ENCODE assay signal across 10 cellular contexts in the genomic region with DNA sequence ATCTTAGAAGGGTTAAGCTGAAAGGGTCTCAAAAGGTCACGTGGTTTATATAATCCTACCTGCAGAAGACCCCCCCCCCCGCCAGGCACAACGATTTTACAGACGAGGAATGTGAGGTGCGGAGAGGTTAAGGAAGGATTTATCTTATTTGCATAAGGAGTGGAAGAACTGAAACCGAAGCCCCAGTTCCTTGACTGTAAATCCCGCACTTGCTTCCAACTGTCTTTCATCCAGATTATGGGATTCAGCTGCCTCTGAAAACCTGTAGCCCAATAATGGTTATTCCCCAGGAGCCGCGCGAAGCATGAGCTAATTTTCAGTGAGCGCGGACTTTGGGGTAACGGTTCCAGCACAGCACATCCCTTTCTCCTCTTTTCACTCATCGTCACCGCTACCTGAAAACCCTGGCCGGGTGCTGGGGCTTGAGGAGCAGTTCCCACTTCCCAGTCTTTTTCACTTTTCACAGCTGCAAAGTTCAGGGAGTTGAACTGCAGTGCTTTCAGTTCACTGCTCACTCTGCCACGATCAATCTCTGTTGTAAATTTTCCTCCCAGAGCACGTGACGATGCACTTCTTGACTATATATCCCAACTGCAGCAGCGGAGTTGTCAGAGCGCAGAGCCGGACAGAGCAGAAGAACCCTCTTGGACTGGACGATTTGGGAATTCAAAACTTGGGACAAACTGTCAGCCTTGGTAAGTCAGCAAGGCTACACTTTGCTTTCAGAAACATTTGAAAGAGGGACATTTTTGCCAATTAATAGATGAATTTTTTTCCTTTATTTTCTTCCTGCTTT. TPM values are rescaled to one million over a fixed set of nuclear protein-coding genes. Genes with fewer than 3 reads are reported as not detected.
DNase-seq lines count a peak whose midpoint lies in the region; ATAC-seq, FAIRE-seq and TF ChIP-seq lines count a peak whose summit lies in the region.
"Had no signal": no experiment of that assay in that cellular context is flagged by ENCODE, and none has a peak within 500 bp of the region (broad histone marks: within the 10 kb centered on the region; RNA-seq: fewer than 3 reads in every experiment).

A gene with protein sequence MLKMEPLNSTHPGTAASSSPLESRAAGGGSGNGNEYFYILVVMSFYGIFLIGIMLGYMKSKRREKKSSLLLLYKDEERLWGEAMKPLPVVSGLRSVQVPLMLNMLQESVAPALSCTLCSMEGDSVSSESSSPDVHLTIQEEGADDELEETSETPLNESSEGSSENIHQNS (plus strand): TSS at position 611 of the 796 bp plus-strand sequence. CDS start 641 bp downstream, outside the sequence.

- H3K36me3 ChIP-seq in GM23338 (ENCODE audit: insufficient read depth): no peaks in the 10 kb centered on the region
- no peaks in the 10 kb centered on the region for H3K36me3 ChIP-seq in bronchial epithelial cell (ENCODE audit: control insufficient read depth, insufficient read depth, low read length)
- no peaks in the 10 kb centered on the region for H3K36me3 ChIP-seq in left lung
- H3K36me3 ChIP-seq in stomach: no peaks in the 10 kb centered on the region
- no peaks in the 10 kb centered on the region for H3K36me3 ChIP-seq in SJCRH30

- DNase-seq in GM23338 (ENCODE audit: low spot score) (peak; percentile 27), bronchial epithelial cell (ENCODE audit: low read depth) (no peak), left lung (peak in 1 of 2 donors; percentile 47), stomach (peak; percentile 56), SJCRH30 (no peak), T1000 (lab: John Stamatoyannopoulos, UW) (no peak)
- DNase-seq in activated T-helper 1 cell treated with anti-CD3 and anti-CD28 coated beads, Interleukin-12 subunit alpha, Interleukin-12 subunit beta, Interleukin-2, Interleukin-4 antibody, amounts not matched to agents 30 ng/mL and 10 ng/mL and 1 ng/mL, durations not matched to agents 14 hours and 24 hours and 36 hours (ENCODE audit: low spot score): no peak
- DNase-seq: activated gamma-delta T cell had no signal

- ATAC-seq in GM23338 (peak; percentile 50), left lung (peak; percentile 48), HG02571 (IDR thresholded peaks at IDR 0.05; ENCODE audit: unreplicated experiment) (no peak)
- ATAC-seq: natural killer cell treated with Interleukin-12 subunit alpha and Interleukin-12 subunit beta and Interleukin-15 and Interleukin-18, amount 100 ng/mL, for 72 hours had no signal

- H3K27ac Mint-ChIP-seq in GM23338: no peak within 1 kb of the TSS; the same call in 1 of the 2 replicates
- no peak within 1 kb of the TSS for H3K27ac Mint-ChIP-seq in activated T-helper 1 cell treated with anti-CD3 and anti-CD28 coated beads, Interleukin-12 subunit alpha, Interleukin-12 subunit beta, Interleukin-2, Interleukin-4 antibody, amounts not matched to agents 30 ng/mL and 10 ng/mL and 1 ng/mL, durations not matched to agents 14 hours and 24 hours and 36 hours
- H3K27ac Mint-ChIP-seq: natural killer cell treated with Interleukin-12 subunit alpha and Interleukin-12 subunit beta and Interleukin-15 and Interleukin-18, amount 100 ng/mL, for 72 hours had no signal

- H3K79me2 ChIP-seq in GM23338 (replicated peaks; ENCODE audit: insufficient read depth): no peaks in the 10 kb centered on the region

- H3K4me1 ChIP-seq in GM23338 (ENCODE audit: insufficient read depth): peaks cover 12% of the 10 kb centered on the region
- peaks cover 0 to 21% of the 10 kb centered on the region in 2 donors for H3K4me1 ChIP-seq in left lung
- peaks cover 0 to 71% (median 53%) of the 10 kb centered on the region in 4 donors for H3K4me1 ChIP-seq in stomach
- no peaks in the 10 kb centered on the region for H3K4me1 ChIP-seq in SJCRH30

- peak within 1 kb of the TSS; percentile 89 for H2AFZ ChIP-seq in GM23338

- no peaks in the 10 kb centered on the region for H3K9me2 ChIP-seq in GM23338 (ENCODE audit: insufficient read depth)

- H3K9me3 Mint-ChIP-seq in GM23338: no peaks in the 10 kb centered on the region; the same call in 2 of the 3 replicates
- no peaks in the 10 kb centered on the region for H3K9me3 Mint-ChIP-seq in activated T-helper 1 cell treated with anti-CD3 and anti-CD28 coated beads, Interleukin-12 subunit alpha, Interleukin-12 subunit beta, Interleukin-2, Interleukin-4 antibody, amounts not matched to agents 30 ng/mL and 10 ng/mL and 1 ng/mL, durations not matched to agents 14 hours and 24 hours and 36 hours
- H3K9me3 Mint-ChIP-seq: natural killer cell treated with Interleukin-12 subunit alpha and Interleukin-12 subunit beta and Interleukin-15 and Interleukin-18, amount 100 ng/mL, for 72 hours had no signal

- intact Hi-C loops in left lung (cut with DNase I): no loop called here
- intact Hi-C loops in stomach (cut with DNase I; ENCODE audit: low total_unique reads): no loop called here
- intact Hi-C loops in activated T-helper 1 cell treated with anti-CD3 and anti-CD28 coated beads, Interleukin-12 subunit alpha, Interleukin-12 subunit beta, Interleukin-2, Interleukin-4 antibody, amounts not matched to agents 30 ng/mL and 10 ng/mL and 1 ng/mL, durations not matched to agents 14 hours and 24 hours and 36 hours (cut with micrococcal nuclease): no loop called here

- TF ChIP-seq CTCF in GM23338 (conservative IDR thresholded peaks at IDR 0.05; ENCODE audit: low read depth in 2 of 2): no peak
- no peak for TF ChIP-seq CTCF in bronchial epithelial cell (IDR thresholded peaks at IDR 0.05; ENCODE audit: insufficient read depth, low read length, severe bottlenecking)
- TF ChIP-seq CTCF in left lung (IDR thresholded peaks at IDR 0.05): no peak
- TF ChIP-seq CTCF in stomach (IDR thresholded peaks at IDR 0.05): no peak

- WGBS in stomach, 5 donors: 15 to 25% (median 17%) methylated on average over 23 of the region's 23 CpGs

- H3K27me3 ChIP-seq in GM23338 (ENCODE audit: insufficient read depth) (no peaks in the 10 kb centered on the region), bronchial epithelial cell (ENCODE audit: control insufficient read depth, insufficient read depth, low read length) (no peaks in the 10 kb centered on the region), left lung (no peaks in the 10 kb centered on the region), stomach (no peaks in the 10 kb centered on the region), SJCRH30 (peaks cover 6% of the 10 kb centered on the region; the same call in 1 of the 2 replicates)

- H3K27ac ChIP-seq in GM23338 (ENCODE audit: low read depth): peak within 1 kb of the TSS; percentile 43; the same call in 1 of the 2 replicates
- H3K27ac ChIP-seq in left lung: peak within 1 kb of the TSS; percentile 30 to 87
- H3K27ac ChIP-seq in stomach: peak within 1 kb of the TSS; percentile 71 to 84 (median 84)
- H3K27ac ChIP-seq in SJCRH30: no peak within 1 kb of the TSS

- H3K4me3 ChIP-seq in GM23338: no peak within 1 kb of the TSS
- peak within 1 kb of the TSS; percentile 11 for H3K4me3 ChIP-seq in bronchial epithelial cell (ENCODE audit: low read depth, low read length)
- H3K4me3 ChIP-seq in left lung: peak within 1 kb of the TSS; percentile 29 to 38
- peak within 1 kb of the TSS; percentile 45 to 57 (median 49) for H3K4me3 ChIP-seq in stomach
- no peak within 1 kb of the TSS for H3K4me3 ChIP-seq in SJCRH30

- FAIRE-seq in bronchial epithelial cell (lab: Jason Lieb, UNC): no peak

- TF ChIP-seq POLR2A in stomach (IDR thresholded peaks at IDR 0.05): peak in 1 of 4 donors; percentile 61

- no peak for TF ChIP-seq EP300 in stomach (IDR thresholded peaks at IDR 0.05)

- H3K9me3 ChIP-seq in left lung (no peaks in the 10 kb centered on the region), stomach (no peaks in the 10 kb centered on the region), SJCRH30 (replicated peaks) (no peaks in the 10 kb centered on the region)

- H3K36me3 Mint-ChIP-seq in GM23338 (ENCODE audit: low read depth): no peaks in the 10 kb centered on the region
- no peaks in the 10 kb centered on the region for H3K36me3 Mint-ChIP-seq in activated T-helper 1 cell treated with anti-CD3 and anti-CD28 coated beads, Interleukin-12 subunit alpha, Interleukin-12 subunit beta, Interleukin-2, Interleukin-4 antibody, amounts not matched to agents 30 ng/mL and 10 ng/mL and 1 ng/mL, durations not matched to agents 14 hours and 24 hours and 36 hours (ENCODE audit: low read depth)
- H3K36me3 Mint-ChIP-seq: natural killer cell treated with Interleukin-12 subunit alpha and Interleukin-12 subunit beta and Interleukin-15 and Interleukin-18, amount 100 ng/mL, for 72 hours had no signal

- H3K4me2 ChIP-seq in GM23338: no peak within 1 kb of the TSS; the same call in 1 of the 2 replicates

- H4K20me1 ChIP-seq in GM23338 (replicated peaks; ENCODE audit: insufficient read depth): no peaks in the 10 kb centered on the region

- no peaks in the 10 kb centered on the region for H3F3A ChIP-seq in GM23338 (replicated peaks; ENCODE audit: low read depth)

- peaks cover 6% of the 10 kb centered on the region for H3K27me3 Mint-ChIP-seq in GM23338 (ENCODE audit: insufficient read depth, low read depth, poor library complexity)
- no peaks in the 10 kb centered on the region for H3K27me3 Mint-ChIP-seq in activated T-helper 1 cell treated with anti-CD3 and anti-CD28 coated beads, Interleukin-12 subunit alpha, Interleukin-12 subunit beta, Interleukin-2, Interleukin-4 antibody, amounts not matched to agents 30 ng/mL and 10 ng/mL and 1 ng/mL, durations not matched to agents 14 hours and 24 hours and 36 hours (ENCODE audit: insufficient read depth)

- no peak within 1 kb of the TSS for H3K4me3 Mint-ChIP-seq in GM23338
- no peak within 1 kb of the TSS for H3K4me3 Mint-ChIP-seq in activated T-helper 1 cell treated with anti-CD3 and anti-CD28 coated beads, Interleukin-12 subunit alpha, Interleukin-12 subunit beta, Interleukin-2, Interleukin-4 antibody, amounts not matched to agents 30 ng/mL and 10 ng/mL and 1 ng/mL, durations not matched to agents 14 hours and 24 hours and 36 hours
- H3K4me3 Mint-ChIP-seq: natural killer cell treated with Interleukin-12 subunit alpha and Interleukin-12 subunit beta and Interleukin-15 and Interleukin-18, amount 100 ng/mL, for 72 hours had no signal

- peaks cover 29% of the 10 kb centered on the region for H3K4me1 Mint-ChIP-seq in GM23338
- no peaks in the 10 kb centered on the region for H3K4me1 Mint-ChIP-seq in activated T-helper 1 cell treated with anti-CD3 and anti-CD28 coated beads, Interleukin-12 subunit alpha, Interleukin-12 subunit beta, Interleukin-2, Interleukin-4 antibody, amounts not matched to agents 30 ng/mL and 10 ng/mL and 1 ng/mL, durations not matched to agents 14 hours and 24 hours and 36 hours (ENCODE audit: low read depth)

RNA-seq across cellular contexts. Expression of the gene that starts here (rescaled TPM):
- not detected in 2 replicates for total RNA-seq in GM23338 (2014; rRNA removed; shearing (Covaris generic))
- not detected in 2 replicates for polyA plus RNA-seq in GM23338 (2016; fragmentation: Nextera tagmentation; extraction: Ambion mirVana)
- total RNA-seq in bronchial epithelial cell: under 0.01 and 0.26 TPM in 2 replicates
- 1 to 10 TPM; 2.4 to 5.9 TPM for total RNA-seq in left lung
- 10 to 100 TPM in 1 of 5 donors, 1 to 10 TPM in 2, under 1 TPM in 1, not detected in 1; 0.58 to 16.3 (median 6.0) TPM for total RNA-seq in stomach
- polyA plus RNA-seq in stomach: 1 to 10 TPM; 2.5 to 2.9 (median 2.7) TPM
- not detected in 2 replicates for total RNA-seq in activated T-helper 1 cell treated with anti-CD3 and anti-CD28 coated beads, Interleukin-12 subunit alpha, Interleukin-12 subunit beta, Interleukin-2, Interleukin-4 antibody, amounts not matched to agents 30 ng/mL and 10 ng/mL and 1 ng/mL, durations not matched to agents 14 hours and 24 hours and 36 hours
- 0.02 TPM in 1 of 2 replicates, not detected in the other for total RNA-seq in SJCRH30 (2014; rRNA removed; shearing (Covaris generic))
- total RNA-seq: natural killer cell treated with Interleukin-12 subunit alpha and Interleukin-12 subunit beta and Interleukin-15 and Interleukin-18, amount 100 ng/mL, for 72 hours had no signal

Comparison
In these comparisons a context has a peak if more than half of its experiments do, and no peak if none do; other contexts are left out.
1. Peak in DNase-seq, ATAC-seq and H3K27ac ChIP-seq in GM23338; RNA of the gene not detected or under 1 TPM.
2. H3K4me3 ChIP-seq: peak in bronchial epithelial cell (single experiment), left lung (2 of 2) and stomach (4 of 4); none in GM23338 (single experiment) and SJCRH30 (single experiment).